20 cellular contexts compared by ENCODE assay signal in the genomic region with DNA sequence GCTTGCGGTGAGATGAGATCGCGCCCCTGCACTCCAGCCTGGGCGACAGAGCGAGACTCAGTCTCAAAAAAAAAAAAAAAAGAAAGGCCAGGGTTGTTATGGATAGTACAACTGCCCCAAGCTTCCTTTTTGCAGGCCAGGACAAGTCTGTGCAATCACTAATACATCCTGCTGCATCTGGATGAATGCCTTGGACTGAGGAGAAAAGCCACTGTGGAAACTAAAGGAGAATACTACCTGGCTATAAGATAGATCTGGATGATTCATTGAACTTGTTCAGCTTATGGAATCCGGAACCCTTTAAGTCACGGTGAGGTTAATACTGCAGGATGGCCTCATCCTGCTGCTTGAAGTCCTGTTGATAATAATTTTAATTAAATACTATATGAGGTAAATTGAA.
DNase-seq lines count a peak whose midpoint lies in the region; ATAC-seq, FAIRE-seq and TF ChIP-seq lines count a peak whose summit lies in the region.
"Had no signal": no experiment of that assay in that cellular context is flagged by ENCODE, and none has a peak within 500 bp of the region (broad histone marks: within the 10 kb centered on the region; RNA-seq: fewer than 3 reads in every experiment).

No MANE protein-coding gene starts in this region.

- H3K9me3 Mint-ChIP-seq in natural killer cell, result peaks cover 0 to 2% of the 10 kb centered on the region in 2 donors

- H3K36me3 ChIP-seq in keratinocyte (ENCODE audit: control insufficient read depth in 2 of 2, extremely low read depth in 1 of 2, insufficient read depth in 2 of 2, low read length in 2 of 2), result no peaks in the 10 kb centered on the region
- H3K36me3 ChIP-seq: BLaER1 had no signal

- no peaks in the 10 kb centered on the region for H3K79me2 ChIP-seq in keratinocyte (ENCODE audit: control insufficient read depth, insufficient read depth, low read length)

- DNase-seq in HPDE6-E6E7 (ENCODE audit: extremely low spot score), result peak; percentile 91
- peak; percentile 81 for DNase-seq in RWPE1 (ENCODE audit: low spot score)
- DNase-seq in epithelial cell of esophagus (ENCODE audit: low read depth), result peak; percentile 98
- peak; percentile 90 for DNase-seq in keratinocyte (ENCODE audit: low read depth, low spot score)
- no peak for DNase-seq in natural killer cell
- DNase-seq in activated CD4-positive, alpha-beta T cell treated with anti-CD3 and anti-CD28 coated beads, Interleukin-2, amount 50 U/mL, for 4 hours, result no peak
- DNase-seq: 8988T; CD4-positive, alpha-beta memory T cell; DMS79 treated with DMSO at 0.1 percent for 48 hours; GF-D8; HCEC 1CT; IMR-90 had no signal

- dilution Hi-C loops in keratinocyte (cut with MboI; ENCODE audit: extremely low pct_ligation_motif_present, low sequenced_read_pairs), result no loop called here

- H3K36me3 Mint-ChIP-seq in natural killer cell, result no peaks in the 10 kb centered on the region
- H3K36me3 Mint-ChIP-seq: CD14-positive monocyte; CD4-positive, alpha-beta memory T cell had no signal

- H3K27me3 Mint-ChIP-seq in natural killer cell (ENCODE audit: low read depth in 2 of 2), result no peaks in the 10 kb centered on the region
- H3K27me3 Mint-ChIP-seq: CD4-positive, alpha-beta memory T cell had no signal

- no peaks in the 10 kb centered on the region for H3K4me1 Mint-ChIP-seq in natural killer cell
- H3K4me1 Mint-ChIP-seq: CD14-positive monocyte; CD4-positive, alpha-beta memory T cell had no signal

- H3K4me1 ChIP-seq in keratinocyte (ENCODE audit: control insufficient read depth, extremely low read depth, insufficient read depth, low read length), result peaks cover 30% of the 10 kb centered on the region
- H3K4me1 ChIP-seq: BLaER1 had no signal

- POLR2A ChIA-PET in RWPE1 (lab: Yijun Ruan, JAX; ENCODE audit: low non-redundant PET), result interaction anchor here (0.7 kb wide), 1 partner anchor 198 kb away, joined by 4 read pairs; no protein-coding TSS in a partner anchor

- no peaks in the 10 kb centered on the region for H3K27me3 ChIP-seq in keratinocyte (ENCODE audit: control insufficient read depth, extremely low read depth, insufficient read depth, low read length)
- H3K27me3 ChIP-seq: BLaER1 had no signal

- no peak for TF ChIP-seq CTCF in RWPE1 (conservative IDR thresholded peaks at IDR 0.05; ENCODE audit: low read depth)
- TF ChIP-seq CTCF in epithelial cell of esophagus (IDR thresholded peaks at IDR 0.05; ENCODE audit: insufficient read depth, low read depth, low read length, missing control alignments), result no peak
- TF ChIP-seq CTCF in keratinocyte (optimal IDR thresholded peaks at IDR 0.05 in 1 of 3, IDR thresholded peaks at IDR 0.05 in 1 of 3, conservative IDR thresholded peaks at IDR 0.05 in 1 of 3; ENCODE audit: extremely low read depth in 1 of 3, insufficient read depth in 2 of 3, low read length in 3 of 3), result no peak
- TF ChIP-seq CTCF in natural killer cell (IDR thresholded peaks at IDR 0.05), result no peak

- H3K4me2 ChIP-seq in keratinocyte (ENCODE audit: control insufficient read depth, extremely low read depth, insufficient read depth, low read depth, low read length), result peak overlapping the region; percentile 27
- H3K4me2 ChIP-seq: BLaER1, GM23338 had no signal

- peaks cover 2% of the 10 kb centered on the region for H3K9me3 ChIP-seq in keratinocyte (ENCODE audit: control insufficient read depth, low read depth, low read length)
- H3K9me3 ChIP-seq: BLaER1 had no signal

- H3K9me1 ChIP-seq in keratinocyte (ENCODE audit: control insufficient read depth, extremely low read depth, insufficient read depth, low read length), result peaks cover 3% of the 10 kb centered on the region

- H3K27ac ChIP-seq in RWPE1, result peak overlapping the region; percentile 72
- peak overlapping the region; percentile 54 for H3K27ac ChIP-seq in keratinocyte (ENCODE audit: control insufficient read depth, insufficient read depth, low read length)
- H3K27ac ChIP-seq: BLaER1, HL-60 had no signal

- no peaks in the 10 kb centered on the region for H4K20me1 ChIP-seq in keratinocyte (ENCODE audit: control insufficient read depth, extremely low read depth, insufficient read depth, low read length)
- H4K20me1 ChIP-seq: BLaER1 had no signal

- no peak overlapping the region for H3K4me3 Mint-ChIP-seq in natural killer cell
- H3K4me3 Mint-ChIP-seq: CD14-positive monocyte; CD4-positive, alpha-beta memory T cell; GM23338 had no signal

- no peak overlapping the region for H3K9ac ChIP-seq in keratinocyte (ENCODE audit: control insufficient read depth, extremely low read depth, insufficient read depth, low read length)
- H3K9ac ChIP-seq: BLaER1 had no signal

- CTCF ChIA-PET in RWPE1 (lab: Yijun Ruan, JAX), result no interaction called here

- no peak overlapping the region for H3K4me3 ChIP-seq in epithelial cell of esophagus (ENCODE audit: low read length)
- no peak overlapping the region for H3K4me3 ChIP-seq in keratinocyte (ENCODE audit: control insufficient read depth in 2 of 3, extremely low read depth in 1 of 3, insufficient read depth in 2 of 3, low read depth in 1 of 3, low read length in 3 of 3)
- H3K4me3 ChIP-seq: BLaER1, GM23338 had no signal

- ATAC-seq in natural killer cell (no peak), HG03097 (IDR thresholded peaks at IDR 0.05; ENCODE audit: low FRiP score, unreplicated experiment) (no peak)
- ATAC-seq: GM23338 had no signal

- peak; percentile 99 for FAIRE-seq in keratinocyte (lab: Jason Lieb, UNC)
- FAIRE-seq: GM19239, H54, HTR-8/SVneo had no signal

- H2AFZ ChIP-seq in keratinocyte (ENCODE audit: control insufficient read depth, low read length), result no peak overlapping the region
- H2AFZ ChIP-seq: GM23338 had no signal

- intact Hi-C loops in natural killer cell (cut with micrococcal nuclease), result no loop called here

- no peak overlapping the region for H3K27ac Mint-ChIP-seq in natural killer cell
- H3K27ac Mint-ChIP-seq: CD4-positive, alpha-beta memory T cell; GM23338 had no signal

Comparison
In these comparisons a context has a peak if more than half of its experiments do, and no peak if none do; other contexts are left out.
1. DNase-seq: peak in HPDE6-E6E7 (single experiment), RWPE1 (single experiment), epithelial cell of esophagus (single experiment) and keratinocyte (single experiment); none in natural killer cell (single experiment) and activated CD4-positive, alpha-beta T cell treated with anti-CD3 and anti-CD28 coated beads, Interleukin-2, amount 50 U/mL, for 4 hours (0 of 2).